In the genomic region with DNA sequence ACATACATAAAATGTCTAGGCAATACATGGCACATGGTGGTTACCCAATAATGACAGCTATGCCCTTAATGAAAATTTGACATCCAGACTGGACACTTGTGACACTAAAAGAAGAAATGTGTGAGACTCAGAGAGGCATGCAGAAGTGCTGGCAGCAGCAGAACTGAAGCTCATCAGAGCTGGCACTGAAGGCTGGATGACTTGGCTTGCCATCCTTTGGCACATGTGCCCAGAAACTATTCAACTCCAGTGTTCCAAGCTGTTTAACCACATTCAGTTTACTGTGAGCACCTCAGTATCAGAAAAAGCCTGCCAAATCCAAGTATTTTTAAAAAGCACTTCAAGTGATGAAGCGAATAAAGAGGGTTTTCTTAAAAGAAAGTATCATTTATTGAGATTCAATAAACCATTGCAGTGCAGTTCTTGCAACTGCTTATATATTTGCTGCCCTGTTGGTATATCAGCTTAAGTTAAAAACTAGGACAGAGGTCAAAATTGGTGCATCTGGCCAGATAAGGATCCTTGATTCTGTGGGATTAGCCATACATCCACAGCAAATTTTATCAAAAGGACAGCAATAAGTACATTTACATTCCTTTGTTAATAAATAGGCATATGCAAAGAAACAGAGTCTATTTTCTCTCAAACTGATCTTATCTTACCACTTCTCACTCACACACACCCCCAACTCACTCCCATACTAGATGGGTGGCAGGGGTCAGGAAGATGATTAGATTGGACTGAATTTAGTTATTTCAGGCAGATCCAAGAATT, we compare ENCODE assay signal across 24 cellular contexts. TPM values are rescaled to one million over a fixed set of nuclear protein-coding genes. Genes with fewer than 3 reads are reported as not detected.
A peak's percentile ranks its signal among the peaks of the same experiment; 100 is the strongest.
DNase-seq lines count a peak whose midpoint lies in the region; ATAC-seq and TF ChIP-seq lines count a peak whose summit lies in the region.
"Had no signal": no experiment of that assay in that cellular context is flagged by ENCODE, and none has a peak within 500 bp of the region (broad histone marks: within the 10 kb centered on the region; RNA-seq: fewer than 3 reads in every experiment).

No MANE protein-coding gene starts in this region.

- no peaks in the 10 kb centered on the region for H3K9me3 ChIP-seq in esophagus muscularis mucosa
- no peaks in the 10 kb centered on the region for H3K9me3 ChIP-seq in testis
- no peaks in the 10 kb centered on the region for H3K9me3 ChIP-seq in lower lobe of right lung
- H3K9me3 ChIP-seq: Caco-2, neutrophil, uterus had no signal

- no peak for TF ChIP-seq EP300 in esophagus muscularis mucosa (IDR thresholded peaks at IDR 0.05)

- peaks cover 0 to 35% (median 32%) of the 10 kb centered on the region in 4 donors for H3K4me1 ChIP-seq in esophagus muscularis mucosa
- H3K4me1 ChIP-seq in testis: peaks cover 6% of the 10 kb centered on the region
- H3K4me1 ChIP-seq in lower lobe of right lung: no peaks in the 10 kb centered on the region
- H3K4me1 ChIP-seq: Caco-2, uterus had no signal

- TF ChIP-seq POLR2A in esophagus muscularis mucosa (IDR thresholded peaks at IDR 0.05; ENCODE audit: low read depth): no peak
- TF ChIP-seq POLR2A in testis (IDR thresholded peaks at IDR 0.05): no peak

- H3K36me3 ChIP-seq in esophagus muscularis mucosa (no peaks in the 10 kb centered on the region), testis (ENCODE audit: low read depth, missing control alignments) (no peaks in the 10 kb centered on the region), lower lobe of right lung (no peaks in the 10 kb centered on the region)
- H3K36me3 ChIP-seq: neutrophil, uterus had no signal

- H3K27ac ChIP-seq in esophagus muscularis mucosa (replicated peaks in 1 of 4) (peak overlapping the region; percentile 15 to 59 (median 44)), testis (no peak overlapping the region), lower lobe of right lung (no peak overlapping the region)
- H3K27ac ChIP-seq: neutrophil, uterus had no signal

- peak; percentile 96 for DNase-seq in NCI-H446 treated with DMSO at 0.1 percent for 48 hours (lab: John Stamatoyannopoulos, UW)
- DNase-seq in esophagus muscularis mucosa (ENCODE audit: extremely low spot score): no peak
- peak; percentile 92 for DNase-seq in medulla oblongata (ENCODE audit: extremely low spot score)
- peak; percentile 39 for DNase-seq in testis
- DNase-seq in lower lobe of right lung: no peak
- DNase-seq in NCI-H526 treated with DMSO at 0.1 percent for 48 hours (lab: John Stamatoyannopoulos, UW): no peak
- DNase-seq: activated naive CD8-positive, alpha-beta T cell treated with anti-CD3 and anti-CD28 coated beads, Interleukin-2, amount 10 ng/mL, durations not matched to agents 7 days and 5 days; AML-193; Caco-2; central memory CD4-positive, alpha-beta T cell; effector memory CD4-positive, alpha-beta T cell; EL; MV-4-11; NCI-H2029; NCI-H510A; SIG-M5; stimulated activated CD4-positive, alpha-beta T cell treated with anti-CD3 and anti-CD28 coated beads, Interleukin-2, amount 100 ng/mL, for 24 hours; stimulated activated naive CD8-positive, alpha-beta T cell treated with anti-CD3 and anti-CD28 coated beads, Interleukin-15, amount 100 ng/mL, for 72 hours; T-helper 2 cell; uterus had no signal

- H3K27me3 ChIP-seq in esophagus muscularis mucosa (no peaks in the 10 kb centered on the region), testis (no peaks in the 10 kb centered on the region), lower lobe of right lung (ENCODE audit: low read depth) (peaks cover 6% of the 10 kb centered on the region)
- H3K27me3 ChIP-seq: neutrophil, uterus had no signal

- TF ChIP-seq CTCF in esophagus muscularis mucosa (IDR thresholded peaks at IDR 0.05) (no peak), testis (IDR thresholded peaks at IDR 0.05) (no peak), lower lobe of right lung (IDR thresholded peaks at IDR 0.05) (no peak)

- H3K4me3 ChIP-seq in esophagus muscularis mucosa (no peak overlapping the region), testis (no peak overlapping the region), lower lobe of right lung (no peak overlapping the region)
- H3K4me3 ChIP-seq: uterus had no signal

- intact Hi-C loops in esophagus muscularis mucosa (cut with DNase I): no loop called here
- intact Hi-C loops in testis (cut with DNase I; ENCODE audit: low total_unique reads): no loop called here
- intact Hi-C loops in lower lobe of right lung (cut with DNase I): no loop called here

- ATAC-seq in lower lobe of right lung (no peak), GM19452 (IDR thresholded peaks at IDR 0.05; ENCODE audit: unreplicated experiment) (no peak)
- ATAC-seq: stimulated activated naive CD8-positive, alpha-beta T cell treated with anti-CD3 and anti-CD28 coated beads, Interleukin-15, amount 100 ng/mL, for 72 hours had no signal

- WGBS in esophagus muscularis mucosa: 75% methylated on average over 1 of the region's 1 CpG
- 64 to 96% methylated on average over 1 of the region's 1 CpG for WGBS in testis, 2 donors

RNA-seq across cellular contexts. Expression of a gene that starts 15.8 kb away (rescaled TPM):
- 10 to 100 TPM in 1 of 4 donors, 1 to 10 TPM in 3; 7.0 to 13.7 (median 8.2) TPM for total RNA-seq in esophagus muscularis mucosa
- 100 to 1,000 TPM in 1 of 2 donors, 10 to 100 TPM in 1; 80.0 to 105 TPM for total RNA-seq in testis
- polyA plus RNA-seq in testis (ENCODE audit: insufficient read depth, low read depth, low replicate concordance): 99.1 TPM
- total RNA-seq in lower lobe of right lung: 1.1 TPM
- total RNA-seq: activated CD8-positive, alpha-beta memory T cell treated with anti-CD3 and anti-CD28 coated beads for 36 hours; kidney epithelial cell had no signal

Comparison
In these comparisons a context has a peak if more than half of its experiments do, and no peak if none do; other contexts are left out.
1. DNase-seq: peak in NCI-H446 treated with DMSO at 0.1 percent for 48 hours (single experiment), medulla oblongata (single experiment) and testis (single experiment); none in esophagus muscularis mucosa (single experiment), lower lobe of right lung (single experiment) and NCI-H526 treated with DMSO at 0.1 percent for 48 hours (single experiment).
2. H3K27ac ChIP-seq: peak in esophagus muscularis mucosa (4 of 4); none in testis (0 of 2) and lower lobe of right lung (single experiment).
3. RNA of a gene that starts 15.8 kb away (total RNA-seq): 80.0 to 105 TPM in testis; 7.0 to 13.7 TPM in esophagus muscularis mucosa and 1.1 TPM in lower lobe of right lung (single experiment); every median in the first group is over 4 times any median in the second.